In the genomic region with DNA sequence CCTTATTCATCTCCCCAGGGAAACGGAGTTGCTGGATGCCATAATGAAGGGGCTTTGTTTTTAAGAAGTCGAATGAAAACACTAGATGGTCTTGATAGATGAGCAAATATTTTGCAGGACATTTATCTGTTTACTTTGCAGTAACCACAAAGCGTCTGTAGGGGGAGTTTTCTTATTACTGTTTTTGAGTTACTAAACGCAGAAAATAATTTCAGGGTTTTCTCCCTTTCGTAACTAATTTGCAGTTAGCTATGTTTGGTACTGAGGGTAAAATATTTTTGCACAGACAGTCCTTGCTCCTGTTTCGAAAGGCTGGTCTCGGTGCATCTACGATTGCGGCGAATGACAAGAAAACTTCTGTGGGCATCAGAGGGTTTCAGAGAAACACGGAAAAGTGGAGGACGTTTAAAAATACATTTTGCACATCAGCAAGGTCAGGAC, we compare ENCODE assay signal across 9 cellular contexts.
A peak's percentile ranks its signal among the peaks of the same experiment; 100 is the strongest.
DNase-seq lines count a peak whose midpoint lies in the region; ATAC-seq and TF ChIP-seq lines count a peak whose summit lies in the region.
"Had no signal": no experiment of that assay in that cellular context is flagged by ENCODE, and none has a peak within 500 bp of the region (broad histone marks: within the 10 kb centered on the region; RNA-seq: fewer than 3 reads in every experiment).

No MANE protein-coding gene starts in this region.

- in situ Hi-C loops in Panc1 (cut with HindIII; ENCODE audit: low pct_unique_long_range_greater_than_20kb, low sequenced_read_pairs) = no loop called here

- no peaks in the 10 kb centered on the region for H3K36me3 ChIP-seq in Panc1 (ENCODE audit: control insufficient read depth, insufficient read depth, low read length)
- H3K36me3 ChIP-seq in testis (ENCODE audit: low read depth, missing control alignments) = no peaks in the 10 kb centered on the region

- TF ChIP-seq CTCF in Panc1 (IDR thresholded peaks at IDR 0.05) = peak; percentile 75
- TF ChIP-seq CTCF in fibroblast of villous mesenchyme (IDR thresholded peaks at IDR 0.05; ENCODE audit: insufficient read depth, low read depth, low read length) = peak; percentile 22
- peak; percentile 10 to 73 (median 52) for TF ChIP-seq CTCF in testis (IDR thresholded peaks at IDR 0.05)
- no peak for TF ChIP-seq CTCF in coronary artery (IDR thresholded peaks at IDR 0.05)

- DNase-seq in SKM-1 (lab: John Stamatoyannopoulos, UW; ENCODE audit: unreplicated experiment) = peak; percentile 3
- no peak for DNase-seq in SKM-1 treated with dmso at 0.1 percent for 144 hours (lab: John Stamatoyannopoulos, UW; ENCODE audit: unreplicated experiment)
- DNase-seq in Panc1 (ENCODE audit: low read depth, low spot score) = no peak
- peak; percentile 10 for DNase-seq in fibroblast of villous mesenchyme (ENCODE audit: low read depth)
- DNase-seq in testis = no peak
- DNase-seq in coronary artery (ENCODE audit: low spot score) = no peak
- no peak for DNase-seq in iPS-NIHi7 (ENCODE audit: extremely low spot score)
- DNase-seq: CD4-positive, alpha-beta T cell had no signal

- POLR2A ChIA-PET in Panc1 (lab: Charles Lee) = no interaction called here

- H3K27me3 ChIP-seq in Panc1 (ENCODE audit: control insufficient read depth, insufficient read depth, low read length) = peaks cover 2% of the 10 kb centered on the region
- H3K27me3 ChIP-seq in testis = no peaks in the 10 kb centered on the region

- CTCF ChIA-PET in Panc1 (lab: Charles Lee) = no interaction called here

- H3K27ac ChIP-seq in Panc1 (ENCODE audit: low read length) (no peak overlapping the region), testis (no peak overlapping the region), coronary artery (no peak overlapping the region)

- intact Hi-C loops in Panc1 (cut with micrococcal nuclease; ENCODE audit: unreplicated experiment) (no loop called here), testis (cut with DNase I; ENCODE audit: low total_unique reads) (no loop called here)

- H3K9me3 ChIP-seq in Panc1 (ENCODE audit: control insufficient read depth, insufficient read depth, low read depth, low read length) = no peaks in the 10 kb centered on the region
- no peaks in the 10 kb centered on the region for H3K9me3 ChIP-seq in testis

- WGBS in testis, 2 donors = 23 to 31% methylated on average over 12 of the region's 12 CpGs

- no peak for TF ChIP-seq POLR2A in testis (IDR thresholded peaks at IDR 0.05)

- H3K4me3 ChIP-seq in Panc1 (ENCODE audit: low read depth in 2 of 2, low read length in 2 of 2) (no peak overlapping the region), fibroblast of villous mesenchyme (ENCODE audit: low read depth, low read length) (no peak overlapping the region), testis (no peak overlapping the region), coronary artery (no peak overlapping the region)

- no TSS peak for BruUV-seq in Panc1 (replicated peaks; lab: Mats Ljungman, UMichigan)

- ATAC-seq in Panc1 = no peak
- no peak for ATAC-seq in HG03135 (IDR thresholded peaks at IDR 0.05; ENCODE audit: unreplicated experiment)

- no peaks in the 10 kb centered on the region for H3K4me1 ChIP-seq in Panc1 (ENCODE audit: control insufficient read depth, insufficient read depth, low read length)
- no peaks in the 10 kb centered on the region for H3K4me1 ChIP-seq in testis

Comparison
In these comparisons a context has a peak if more than half of its experiments do, and no peak if none do; other contexts are left out.
1. DNase-seq: peak in SKM-1 (single experiment) and fibroblast of villous mesenchyme (single experiment); none in SKM-1 treated with dmso at 0.1 percent for 144 hours (single experiment), Panc1 (single experiment), testis (single experiment), coronary artery (single experiment) and iPS-NIHi7 (single experiment).